ENCODE assay signal across 9 cellular contexts in the genomic region with DNA sequence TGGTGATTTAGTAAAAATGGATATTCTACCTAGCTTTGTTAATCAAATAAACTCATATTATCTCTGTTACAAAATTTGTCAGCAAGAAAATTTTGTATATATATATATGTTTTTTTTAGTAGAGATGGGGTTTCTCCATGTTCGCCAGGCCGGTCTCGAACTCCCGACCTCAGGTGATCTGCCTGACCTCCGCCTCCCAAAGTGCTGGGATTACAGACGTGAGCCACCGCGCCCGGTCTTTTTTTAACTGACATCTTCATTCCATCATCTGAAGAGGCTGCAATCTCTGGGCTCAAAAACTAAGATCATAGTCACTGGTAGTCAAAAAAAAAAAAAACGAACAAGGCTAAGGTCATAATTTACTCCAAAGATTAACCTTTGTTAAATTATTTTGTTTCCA. TPM values are rescaled to one million over a fixed set of nuclear protein-coding genes. Genes with fewer than 3 reads are reported as not detected.
A peak's percentile ranks its signal among the peaks of the same experiment; 100 is the strongest.
DNase-seq lines count a peak whose midpoint lies in the region; ATAC-seq and TF ChIP-seq lines count a peak whose summit lies in the region.
"Had no signal": no experiment of that assay in that cellular context is flagged by ENCODE, and none has a peak within 500 bp of the region (broad histone marks: within the 10 kb centered on the region; RNA-seq: fewer than 3 reads in every experiment).

No MANE protein-coding gene starts in this region.

- H3K4me3 ChIP-seq in GM12865 (ENCODE audit: low read depth, low read length): peak overlapping the region; percentile 60
- H3K4me3 ChIP-seq in PC-9: no peak overlapping the region
- H3K4me3 ChIP-seq in effector memory CD4-positive, alpha-beta T cell (ENCODE audit: insufficient read depth, low read depth, low read length, poor library complexity, severe bottlenecking): no peak overlapping the region
- peak overlapping the region in 1 of 8 donors; percentile 59 for H3K4me3 ChIP-seq in spleen
- H3K4me3 ChIP-seq: coronary artery had no signal

- peak overlapping the region; percentile 99 for H3K27ac ChIP-seq in PC-9
- H3K27ac ChIP-seq in effector memory CD4-positive, alpha-beta T cell (ENCODE audit: insufficient read depth, low read length, poor library complexity, severe bottlenecking): peak overlapping the region; percentile 98
- H3K27ac ChIP-seq in spleen: peak overlapping the region; percentile 89 to 100 (median 98)

- BruUV-seq in PC-9 (replicated peaks; lab: Mats Ljungman, UMichigan): no TSS peak

- H2AFZ ChIP-seq in PC-9: no peak overlapping the region

- peaks cover 79% of the 10 kb centered on the region for H3K4me1 ChIP-seq in PC-9 (replicated peaks; ENCODE audit: insufficient read depth)
- H3K4me1 ChIP-seq in effector memory CD4-positive, alpha-beta T cell (ENCODE audit: control insufficient read depth, insufficient read depth, low read length, poor library complexity, severe bottlenecking): peaks cover 30% of the 10 kb centered on the region
- H3K4me1 ChIP-seq in spleen: peaks cover 37 to 100% (median 64%) of the 10 kb centered on the region in 6 donors

- WGBS in spleen, 5 donors: 68 to 80% (median 71%) methylated on average over 10 of the region's 10 CpGs

- H3K9me3 ChIP-seq in PC-9 (ENCODE audit: insufficient read depth, low read depth) (no peaks in the 10 kb centered on the region), spleen (no peaks in the 10 kb centered on the region)
- H3K9me3 ChIP-seq in effector memory CD4-positive, alpha-beta T cell (ENCODE audit: control insufficient read depth, low read length): no peaks in the 10 kb centered on the region

- intact Hi-C loops in PC-9 (cut with micrococcal nuclease; ENCODE audit: unreplicated experiment): no loop called here
- intact Hi-C loops in spleen (cut with DNase I; ENCODE audit: low total_unique reads): no loop called here

- ATAC-seq in GM19324 (IDR thresholded peaks at IDR 0.05; ENCODE audit: low FRiP score, unreplicated experiment): no peak

- peak overlapping the region; percentile 84 for H3K4me2 ChIP-seq in PC-9

- H3K79me2 ChIP-seq in PC-9 (ENCODE audit: low read depth): no peaks in the 10 kb centered on the region

- CTCF ChIA-PET in PC-9 (lab: Charles Lee): no interaction called here

- TF ChIP-seq CTCF in GM12865 (IDR thresholded peaks at IDR 0.05; ENCODE audit: insufficient read depth, low read depth, low read length, missing control alignments) (no peak), PC-9 (conservative IDR thresholded peaks at IDR 0.05) (no peak), spleen (IDR thresholded peaks at IDR 0.05 in 8 of 11, conservative IDR thresholded peaks at IDR 0.05 in 3 of 11) (no peak)

- H4K20me1 ChIP-seq in PC-9 (ENCODE audit: insufficient read depth): no peaks in the 10 kb centered on the region

- TF ChIP-seq POLR2A in spleen (IDR thresholded peaks at IDR 0.05): no peak

- DNase-seq in GM12865 (ENCODE audit: low read depth): peak; percentile 45
- DNase-seq in PC-9: no peak
- DNase-seq in effector memory CD4-positive, alpha-beta T cell: no peak
- DNase-seq in spleen: peak; percentile 72
- DNase-seq in NOMO-1 (lab: John Stamatoyannopoulos, UW; ENCODE audit: unreplicated experiment in 2 of 2): no peak
- DNase-seq in amygdala (lab: John Stamatoyannopoulos, UW): no peak

- no peaks in the 10 kb centered on the region for H3K9me2 ChIP-seq in PC-9 (ENCODE audit: insufficient read depth)

- no peaks in the 10 kb centered on the region for H3K27me3 ChIP-seq in PC-9 (ENCODE audit: insufficient read depth, low read depth)
- no peaks in the 10 kb centered on the region for H3K27me3 ChIP-seq in effector memory CD4-positive, alpha-beta T cell (replicated peaks; ENCODE audit: control insufficient read depth, insufficient read depth, low read length, poor library complexity, severe bottlenecking)
- H3K27me3 ChIP-seq in spleen (replicated peaks in 1 of 7): no peaks in the 10 kb centered on the region

- POLR2A ChIA-PET in PC-9 (lab: Charles Lee; ENCODE audit: unreplicated experiment): interaction anchor here (0.6 to 0.9 kb wide), 2 partner anchors 14 to 23 kb away, joined by 4 to 18 read pairs; no protein-coding TSS in a partner anchor

- H3K36me3 ChIP-seq in PC-9 (ENCODE audit: low read depth) (no peaks in the 10 kb centered on the region), spleen (no peaks in the 10 kb centered on the region)
- H3K36me3 ChIP-seq in effector memory CD4-positive, alpha-beta T cell (ENCODE audit: control insufficient read depth, insufficient read depth, low read length): no peaks in the 10 kb centered on the region

- H3F3A ChIP-seq in PC-9 (ENCODE audit: insufficient read depth, low read depth): peaks cover 78% of the 10 kb centered on the region

RNA-seq across cellular contexts. Expression of gene KLHDC7B, which starts 5.3 kb away (rescaled TPM):
- total RNA-seq in PC-9 (2021) (0.72 and 4.7 TPM in 2 replicates), spleen (1 to 10 TPM; 2.6 to 5.0 (median 3.4) TPM)
- 1 to 10 TPM; 2.6 to 3.8 (median 3.5) TPM for polyA plus RNA-seq in spleen
- total RNA-seq: glomerular endothelial cell had no signal

RNA-seq across cellular contexts. Expression of gene TYMP, which starts 10.5 kb away (rescaled TPM):
- 5.9 and 16.5 TPM in 2 replicates for total RNA-seq in PC-9 (2021)
- 100 to 1,000 TPM in 6 of 7 donors, 10 to 100 TPM in 1; 73.7 to 284 (median 152) TPM for total RNA-seq in spleen
- polyA plus RNA-seq in spleen: 100 to 1,000 TPM in 1 of 3 donors, 10 to 100 TPM in 2; 88.3 to 166 (median 92.3) TPM

RNA-seq across cellular contexts. Expression of gene SCO2, which starts 15.0 kb away (rescaled TPM):
- total RNA-seq in PC-9 (2021): 3.0 and 6.1 TPM in 2 replicates
- total RNA-seq in spleen: 1 to 10 TPM in 6 of 7 donors, not detected in 1; 1.2 to 7.4 (median 5.0) TPM
- polyA plus RNA-seq in spleen: 10 to 100 TPM in 2 of 3 donors, 1 to 10 TPM in 1; 4.4 to 12.7 (median 12.0) TPM

RNA-seq across cellular contexts. Expression of gene SYCE3, which starts 22.4 kb away (rescaled TPM):
- not detected in 2 replicates for total RNA-seq in PC-9 (2021)
- 1 to 10 TPM in 1 of 7 donors, not detected in 6; 3.0 TPM for total RNA-seq in spleen
- polyA plus RNA-seq in spleen: under 1 TPM in 1 of 3 donors, not detected in 2; 0.50 TPM

RNA-seq across cellular contexts. Expression of gene NCAPH2, which starts 32.3 kb away (rescaled TPM):
- total RNA-seq in PC-9 (2021) (58.8 and 62.9 TPM in 2 replicates), spleen (10 to 100 TPM; 33.9 to 48.0 (median 38.1) TPM)
- 10 to 100 TPM; 31.4 to 43.1 (median 35.0) TPM for polyA plus RNA-seq in spleen

Comparison
In these comparisons a context has a peak if more than half of its experiments do, and no peak if none do; other contexts are left out.
1. DNase-seq: peak in GM12865 (single experiment) and spleen (single experiment); none in PC-9 (0 of 2), effector memory CD4-positive, alpha-beta T cell (0 of 3), NOMO-1 (0 of 2) and amygdala (0 of 56).
2. Peak in every context shown above with its lines, with median percentiles within 50 percentile points of each other: H3K27ac ChIP-seq.